In the genomic region with DNA sequence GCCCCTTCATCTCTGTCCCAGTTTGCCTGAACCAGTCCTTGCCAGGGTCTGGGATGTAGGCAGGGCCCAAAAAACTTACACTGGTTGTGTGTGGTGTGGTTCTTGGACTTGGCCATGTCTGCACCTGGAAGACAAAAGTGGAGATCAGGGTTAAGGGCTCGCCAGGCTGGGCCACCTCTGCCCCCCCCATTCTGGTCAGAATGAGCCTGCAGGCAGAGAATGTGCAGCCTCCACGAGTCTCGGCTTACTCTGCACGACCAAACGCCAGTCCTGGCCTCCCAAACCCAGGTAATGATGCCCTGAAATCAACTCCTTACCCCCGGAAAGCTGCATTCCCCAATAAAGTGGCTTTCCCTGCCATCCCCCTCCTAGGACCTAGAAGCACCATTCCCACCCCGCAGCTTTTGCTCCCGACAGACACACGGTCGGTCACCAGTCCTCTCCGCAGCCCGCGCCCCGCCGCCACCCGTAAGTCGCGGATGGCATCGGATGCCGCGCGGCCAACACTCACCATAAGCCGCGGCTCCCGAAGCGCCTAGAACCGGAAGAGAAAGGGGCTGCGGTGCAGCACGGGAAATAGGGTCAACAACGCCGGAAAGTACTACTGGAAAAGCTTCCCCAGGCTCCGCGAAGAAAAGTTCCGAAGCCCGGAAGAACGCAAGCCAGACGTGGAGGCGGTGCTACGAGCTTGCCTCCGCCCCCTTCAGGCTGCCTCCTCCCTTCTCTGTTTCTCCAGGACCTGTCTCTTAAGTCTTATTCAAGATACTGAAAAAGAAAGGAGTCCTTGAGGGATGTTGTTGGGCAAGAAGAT, we compare ENCODE assay signal across 8 cellular contexts. TPM values are rescaled to one million over a fixed set of nuclear protein-coding genes. Genes with fewer than 3 reads are reported as not detected.
DNase-seq lines count a peak whose midpoint lies in the region; ATAC-seq and TF ChIP-seq lines count a peak whose summit lies in the region.

A gene (minus strand): TSS at position 550 of the 811 bp plus-strand sequence. CDS start 434 bp downstream, at position 116.

- no peaks in the 10 kb centered on the region for H3K27me3 ChIP-seq in hepatocyte

- H3K4me3 ChIP-seq in astrocyte of the cerebellum (ENCODE audit: low read depth, low read length) (peak within 1 kb of the TSS; percentile 88), hepatocyte (peak within 1 kb of the TSS; percentile 89), retinal pigment epithelial cell (ENCODE audit: low read length) (peak within 1 kb of the TSS; percentile 100)

- peak; percentile 50 for DNase-seq in NCI-H2081 treated with DMSO at 0.1 percent for 48 hours (lab: John Stamatoyannopoulos, UW)
- DNase-seq in T1000 (lab: John Stamatoyannopoulos, UW) = peak; percentile 89
- peak; percentile 89 for DNase-seq in astrocyte of the cerebellum (ENCODE audit: low read depth)
- DNase-seq in hepatocyte (ENCODE audit: low spot score) = peak; percentile 96
- DNase-seq in retinal pigment epithelial cell (ENCODE audit: low read depth) = peak; percentile 86
- no peak for DNase-seq in HPDE6-E6E7 (ENCODE audit: extremely low spot score)

- peak within 1 kb of the TSS; percentile 98 for H3K4me2 ChIP-seq in hepatocyte

- ATAC-seq in GM18508 (IDR thresholded peaks at IDR 0.05; ENCODE audit: insufficient read depth, unreplicated experiment) = peak; percentile 65
- peak; percentile 88 for ATAC-seq in HG02981 (IDR thresholded peaks at IDR 0.05; ENCODE audit: unreplicated experiment)

- H3K27ac ChIP-seq in hepatocyte = peak within 1 kb of the TSS; percentile 96

- peaks cover 22% of the 10 kb centered on the region for H3K79me2 ChIP-seq in hepatocyte

- WGBS in hepatocyte (ENCODE audit: low lambda C conversion rate, missing lambda C conversion rate) = under 1% methylated on average over 40 of the region's 40 CpGs

- no peaks in the 10 kb centered on the region for H4K20me1 ChIP-seq in hepatocyte (ENCODE audit: insufficient read depth, poor library complexity, severe bottlenecking)

- TF ChIP-seq CTCF in astrocyte of the cerebellum (IDR thresholded peaks at IDR 0.05; ENCODE audit: low read depth, low read length, missing control alignments) = no peak
- no peak for TF ChIP-seq CTCF in hepatocyte (IDR thresholded peaks at IDR 0.05; ENCODE audit: poor library complexity)
- TF ChIP-seq CTCF in retinal pigment epithelial cell (conservative IDR thresholded peaks at IDR 0.05; ENCODE audit: low read depth, low read length) = peak; percentile 15

- peak within 1 kb of the TSS; percentile 58 for H2AFZ ChIP-seq in hepatocyte

- H3K4me1 ChIP-seq in hepatocyte (ENCODE audit: insufficient read depth) = peaks cover 11% of the 10 kb centered on the region

- H3K9me2 ChIP-seq in hepatocyte (replicated peaks; ENCODE audit: insufficient read depth) = no peaks in the 10 kb centered on the region

- no peaks in the 10 kb centered on the region for H3K9me3 ChIP-seq in hepatocyte (ENCODE audit: low read depth)

- in situ Hi-C loops in astrocyte of the cerebellum (cut with HindIII; ENCODE audit: low sequenced_read_pairs) = no loop called here

- no peaks in the 10 kb centered on the region for H3K36me3 ChIP-seq in hepatocyte (replicated peaks; ENCODE audit: insufficient read depth, low read depth)

RNA-seq across cellular contexts. Expression of the gene that starts here (rescaled TPM):
- 981 and 1,184 TPM in 2 replicates for total RNA-seq in hepatocyte
- 786 and 812 TPM in 2 replicates for polyA plus RNA-seq in hepatocyte
